10 cellular contexts compared by ENCODE assay signal in the genomic region with DNA sequence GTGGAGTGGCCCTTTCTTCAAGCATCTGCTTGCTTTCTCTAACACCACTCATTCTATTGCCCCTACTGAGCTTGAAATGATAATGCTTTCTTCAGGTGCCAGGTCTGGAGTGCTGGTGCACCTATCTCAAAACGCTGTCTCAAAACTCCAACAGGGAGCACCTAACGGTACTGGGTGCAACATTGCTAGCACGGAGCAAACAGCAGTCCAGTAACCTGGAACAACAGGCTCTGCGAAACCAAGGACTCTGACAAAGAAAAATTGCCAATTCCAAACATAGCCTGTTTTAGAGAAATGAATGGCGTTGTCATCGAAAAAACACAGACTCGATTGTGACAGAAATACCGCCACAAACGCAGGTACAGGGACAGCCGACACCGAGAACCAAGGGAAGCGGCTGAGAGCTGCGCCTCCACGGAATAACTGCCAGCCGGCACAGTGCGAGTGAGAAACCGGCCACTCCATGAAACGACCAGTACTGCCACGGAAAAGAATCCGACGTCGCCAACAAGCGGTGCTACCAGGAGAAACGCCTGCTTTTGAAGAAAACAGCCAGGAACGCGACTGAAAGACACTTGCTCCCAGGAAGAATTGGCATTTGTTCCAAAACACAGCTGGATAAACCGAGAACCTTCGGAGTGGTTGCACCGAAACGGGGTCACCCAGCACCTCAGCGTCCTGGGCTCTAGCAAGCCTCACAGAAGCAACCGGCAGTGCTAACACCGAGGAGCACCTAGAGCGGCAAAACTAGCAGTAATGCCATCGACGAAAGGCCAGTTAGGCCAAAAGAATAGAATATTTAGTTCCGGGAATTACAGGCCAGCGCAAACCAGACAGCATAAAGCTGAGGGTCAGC. TPM values are rescaled to one million over a fixed set of nuclear protein-coding genes. Genes with fewer than 3 reads are reported as not detected.
DNase-seq lines count a peak whose midpoint lies in the region; ATAC-seq and TF ChIP-seq lines count a peak whose summit lies in the region.
"Had no signal": no experiment of that assay in that cellular context is flagged by ENCODE, and none has a peak within 500 bp of the region (broad histone marks: within the 10 kb centered on the region; RNA-seq: fewer than 3 reads in every experiment).

No MANE protein-coding gene starts in this region.

- CTCF ChIA-PET in SK-N-SH (lab: Yijun Ruan, JAX) = interaction anchor here (1.0 to 6.1 kb wide), 6 partner anchors 11 to 128 kb away, joined by 3 to 41 read pairs (median 4); no protein-coding TSS in a partner anchor

- no peaks in the 10 kb centered on the region for H3K9me2 ChIP-seq in SK-N-SH

- H3K27ac ChIP-seq in SK-N-SH (ENCODE audit: low read depth in 2 of 2, low read length in 1 of 2) = peak overlapping the region; percentile 51 to 93

- peaks cover 0 to 3% (median 0%) of the 10 kb centered on the region in 3 donors for H3K36me3 Mint-ChIP-seq in immature natural killer cell

- peaks cover 0 to 13% of the 10 kb centered on the region in 2 experiments; a peak in 1 of 4 replicates for H3K4me1 ChIP-seq in SK-N-SH (ENCODE audit: control insufficient read depth in 1 of 2, insufficient read depth in 2 of 2, low read depth in 1 of 2, low read length in 1 of 2)

- H2AFZ ChIP-seq in SK-N-SH (ENCODE audit: low read depth) = peak overlapping the region; percentile 87

- H3K4me3 ChIP-seq in SK-N-SH (ENCODE audit: low read depth in 2 of 2, low read length in 1 of 2) = peak overlapping the region; percentile 33 to 58; a peak in 2 of 4 replicates
- peak overlapping the region; percentile 42 for H3K4me3 ChIP-seq in astrocyte of the cerebellum (ENCODE audit: low read depth, low read length)

- POLR2A ChIA-PET in SK-N-SH (lab: Yijun Ruan, JAX) = interaction anchor here (0.6 kb wide), 1 partner anchor 15 kb away, joined by 4 read pairs; no protein-coding TSS in a partner anchor

- no peak for TF ChIP-seq EP300 in SK-N-SH (IDR thresholded peaks at IDR 0.05; ENCODE audit: borderline replicate concordance in 1 of 2, low read depth in 1 of 2, low read length in 1 of 2)

- H3K4me2 ChIP-seq in SK-N-SH = peak overlapping the region; percentile 72

- DNase-seq in SK-N-SH = no peak
- no peak for DNase-seq in astrocyte of the cerebellum (ENCODE audit: low read depth)
- no peak for DNase-seq in immature natural killer cell
- DNase-seq in stimulated activated naive CD8-positive, alpha-beta T cell treated with anti-CD3 and anti-CD28 coated beads, Interleukin-15, amount 100 ng/mL, for 72 hours = no peak
- DNase-seq in activated CD4-positive, alpha-beta T cell treated with anti-CD3 and anti-CD28 coated beads for 1 hour = no peak
- DNase-seq: NCI-H526 treated with DMSO at 0.1 percent for 48 hours had no signal

- TF ChIP-seq POLR2A in GM18505 (IDR thresholded peaks at IDR 0.05; ENCODE audit: borderline replicate concordance, extremely low read depth, insufficient read depth, insufficient read length) = no peak

- 42% methylated on average over 38 of the region's 38 CpGs for WGBS in SK-N-SH (ENCODE audit: low lambda C conversion rate)

- peaks cover 0 to 2% (median 0%) of the 10 kb centered on the region in 6 donors for H3K9me3 Mint-ChIP-seq in immature natural killer cell
- no peaks in the 10 kb centered on the region for H3K9me3 Mint-ChIP-seq in stimulated activated naive CD8-positive, alpha-beta T cell treated with anti-CD3 and anti-CD28 coated beads, Interleukin-15, amount 100 ng/mL, for 72 hours

- no peak for TF ChIP-seq RAD21 in SK-N-SH (IDR thresholded peaks at IDR 0.05; ENCODE audit: low read length)

- H3K27me3 ChIP-seq in SK-N-SH (ENCODE audit: insufficient read depth) = no peaks in the 10 kb centered on the region

- no peaks in the 10 kb centered on the region for H3K9me3 ChIP-seq in SK-N-SH

- ATAC-seq in SK-N-SH treated with all-trans-retinoic acid at 6 μM for 48 hours (no peak), HG02642 (IDR thresholded peaks at IDR 0.05; ENCODE audit: poor library complexity, unreplicated experiment) (no peak), GM18505 (IDR thresholded peaks at IDR 0.05; ENCODE audit: unreplicated experiment) (no peak)
- no peak for ATAC-seq in stimulated activated naive CD8-positive, alpha-beta T cell treated with anti-CD3 and anti-CD28 coated beads, Interleukin-15, amount 100 ng/mL, for 72 hours
- ATAC-seq: HCT116 had no signal

- H3K4me3 Mint-ChIP-seq in immature natural killer cell = peak overlapping the region; percentile 93 to 99 (median 98)
- peak overlapping the region; percentile 86 to 91 for H3K4me3 Mint-ChIP-seq in stimulated activated naive CD8-positive, alpha-beta T cell treated with anti-CD3 and anti-CD28 coated beads, Interleukin-15, amount 100 ng/mL, for 72 hours

- no peaks in the 10 kb centered on the region for H4K20me1 ChIP-seq in SK-N-SH (ENCODE audit: insufficient read depth)

- peak overlapping the region; percentile 56; the same call in 1 of the 2 replicates for H3K9ac ChIP-seq in SK-N-SH

- no peaks in the 10 kb centered on the region for H3K36me3 ChIP-seq in SK-N-SH (replicated peaks in 1 of 2; ENCODE audit: control insufficient read depth in 1 of 2, insufficient read depth in 2 of 2, low read length in 1 of 2)

- in situ Hi-C loops in astrocyte of the cerebellum (cut with HindIII; ENCODE audit: low sequenced_read_pairs) = no loop called here

- peaks cover 37% of the 10 kb centered on the region for H3F3A ChIP-seq in SK-N-SH (replicated peaks; ENCODE audit: insufficient read depth)

- peaks cover 32 to 50% (median 42%) of the 10 kb centered on the region in 3 donors for H3K27me3 Mint-ChIP-seq in immature natural killer cell (ENCODE audit: low read depth in 3 of 3)
- H3K27me3 Mint-ChIP-seq in stimulated activated naive CD8-positive, alpha-beta T cell treated with anti-CD3 and anti-CD28 coated beads, Interleukin-15, amount 100 ng/mL, for 72 hours = no peaks in the 10 kb centered on the region

- peaks cover 66 to 77% of the 10 kb centered on the region in 2 donors for H3K4me1 Mint-ChIP-seq in immature natural killer cell
- peaks cover 47% of the 10 kb centered on the region for H3K4me1 Mint-ChIP-seq in stimulated activated naive CD8-positive, alpha-beta T cell treated with anti-CD3 and anti-CD28 coated beads, Interleukin-15, amount 100 ng/mL, for 72 hours

- no peak for TF ChIP-seq CTCF in SK-N-SH (IDR thresholded peaks at IDR 0.05)
- no peak for TF ChIP-seq CTCF in astrocyte of the cerebellum (IDR thresholded peaks at IDR 0.05; ENCODE audit: low read depth, low read length, missing control alignments)

- H3K79me2 ChIP-seq in SK-N-SH (ENCODE audit: insufficient read depth) = peaks cover 33% of the 10 kb centered on the region

- peak overlapping the region; percentile 96 to 100 (median 99) for H3K27ac Mint-ChIP-seq in immature natural killer cell
- H3K27ac Mint-ChIP-seq in stimulated activated naive CD8-positive, alpha-beta T cell treated with anti-CD3 and anti-CD28 coated beads, Interleukin-15, amount 100 ng/mL, for 72 hours = peak overlapping the region; percentile 14 to 90

TF ChIP-seq in SK-N-SH, 30 proteins besides CTCF, POLR2A, EP300 and RAD21 (continues in another document):
- TF ChIP-seq FOXM1 (IDR thresholded peaks at IDR 0.05; ENCODE audit: low read depth) (no peak), USF1 (IDR thresholded peaks at IDR 0.05; ENCODE audit: borderline replicate concordance, low read depth) (no peak), NFIC (IDR thresholded peaks at IDR 0.05; ENCODE audit: borderline replicate concordance) (no peak), YY1 (IDR thresholded peaks at IDR 0.05; ENCODE audit: low read depth) (no peak), MXI1 (IDR thresholded peaks at IDR 0.05; ENCODE audit: low read depth, low read length) (no peak)
- TF ChIP-seq, protein P1, sequence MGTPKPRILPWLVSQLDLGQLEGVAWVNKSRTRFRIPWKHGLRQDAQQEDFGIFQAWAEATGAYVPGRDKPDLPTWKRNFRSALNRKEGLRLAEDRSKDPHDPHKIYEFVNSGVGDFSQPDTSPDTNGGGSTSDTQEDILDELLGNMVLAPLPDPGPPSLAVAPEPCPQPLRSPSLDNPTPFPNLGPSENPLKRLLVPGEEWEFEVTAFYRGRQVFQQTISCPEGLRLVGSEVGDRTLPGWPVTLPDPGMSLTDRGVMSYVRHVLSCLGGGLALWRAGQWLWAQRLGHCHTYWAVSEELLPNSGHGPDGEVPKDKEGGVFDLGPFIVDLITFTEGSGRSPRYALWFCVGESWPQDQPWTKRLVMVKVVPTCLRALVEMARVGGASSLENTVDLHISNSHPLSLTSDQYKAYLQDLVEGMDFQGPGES (IDR thresholded peaks at IDR 0.05; ENCODE audit: low read depth, low read length) = no peak

TF ChIP-seq in SK-N-SH treated with all-trans-retinoic acid at 6 μM for 48 hours, 23 proteins besides CTCF, POLR2A, EP300 and RAD21 (continues in another document):
- TF ChIP-seq ZFP30 (CRISPR knock-in tag; IDR thresholded peaks at IDR 0.05) (no peak), SNAI2 (CRISPR knock-in tag; IDR thresholded peaks at IDR 0.05) (no peak), BACH2 (CRISPR knock-in tag; IDR thresholded peaks at IDR 0.05; ENCODE audit: borderline replicate concordance) (no peak), ZC3H10 (CRISPR knock-in tag; IDR thresholded peaks at IDR 0.05) (no peak), TCF4 (CRISPR knock-in tag; IDR thresholded peaks at IDR 0.05; ENCODE audit: borderline replicate concordance) (no peak)
- TF ChIP-seq, protein P2, sequence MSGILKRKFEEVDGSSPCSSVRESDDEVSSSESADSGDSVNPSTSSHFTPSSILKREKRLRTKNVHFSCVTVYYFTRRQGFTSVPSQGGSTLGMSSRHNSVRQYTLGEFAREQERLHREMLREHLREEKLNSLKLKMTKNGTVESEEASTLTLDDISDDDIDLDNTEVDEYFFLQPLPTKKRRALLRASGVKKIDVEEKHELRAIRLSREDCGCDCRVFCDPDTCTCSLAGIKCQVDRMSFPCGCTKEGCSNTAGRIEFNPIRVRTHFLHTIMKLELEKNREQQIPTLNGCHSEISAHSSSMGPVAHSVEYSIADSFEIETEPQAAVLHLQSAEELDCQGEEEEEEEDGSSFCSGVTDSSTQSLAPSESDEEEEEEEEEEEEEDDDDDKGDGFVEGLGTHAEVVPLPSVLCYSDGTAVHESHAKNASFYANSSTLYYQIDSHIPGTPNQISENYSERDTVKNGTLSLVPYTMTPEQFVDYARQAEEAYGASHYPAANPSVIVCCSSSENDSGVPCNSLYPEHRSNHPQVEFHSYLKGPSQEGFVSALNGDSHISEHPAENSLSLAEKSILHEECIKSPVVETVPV (CRISPR knock-in tag; IDR thresholded peaks at IDR 0.05) = no peak

RNA-seq across cellular contexts. Expression of gene ANXA2R, which starts 3.0 kb away (rescaled TPM):
- polyA plus RNA-seq in SK-N-SH (2012; rRNA removed) (1.7 and 1.9 TPM in 2 replicates), immature natural killer cell (10 to 100 TPM; 35.3 to 53.0 (median 44.3) TPM)
- 0.88 and 1.4 TPM in 2 replicates for polyA plus RNA-seq in SK-N-SH (2012; cell fraction: cytosol; rRNA removed)
- 3.7 and 5.4 TPM in 2 replicates for polyA plus RNA-seq in SK-N-SH (2012; cell fraction: nucleus; rRNA removed)

Comparison
In these comparisons a context has a peak if more than half of its experiments do, and no peak if none do; other contexts are left out.
1. RNA of gene ANXA2R, which starts 3.0 kb away (polyA plus RNA-seq): 35.3 to 53.0 TPM in immature natural killer cell; 0.88 to 5.4 TPM in SK-N-SH; every median in the first group is over 4 times any median in the second.